ENCODE assay signal across 2 cellular contexts in genomic region chr20:4682682-4683081, GRCh38.
TF ChIP-seq lines count a peak whose summit lies in the region.

No MANE protein-coding gene starts in this region.

TF ChIP-seq in A549, 52 proteins besides CTCF, POLR2A, EP300 and RAD21:
- TF ChIP-seq USF2 (IDR thresholded peaks at IDR 0.05), result no peak
- TF ChIP-seq CBX8 (IDR thresholded peaks at IDR 0.05), result no peak
- no peak for TF ChIP-seq CHD2 (IDR thresholded peaks at IDR 0.05; ENCODE audit: low read length, partially characterized antibody)
- TF ChIP-seq HOXB5 (CRISPR knock-in tag; IDR thresholded peaks at IDR 0.05), result no peak
- no peak for TF ChIP-seq CEBPB (IDR thresholded peaks at IDR 0.05)
- no peak for TF ChIP-seq HOXA7 (CRISPR knock-in tag; IDR thresholded peaks at IDR 0.05)
- TF ChIP-seq, protein P1, sequence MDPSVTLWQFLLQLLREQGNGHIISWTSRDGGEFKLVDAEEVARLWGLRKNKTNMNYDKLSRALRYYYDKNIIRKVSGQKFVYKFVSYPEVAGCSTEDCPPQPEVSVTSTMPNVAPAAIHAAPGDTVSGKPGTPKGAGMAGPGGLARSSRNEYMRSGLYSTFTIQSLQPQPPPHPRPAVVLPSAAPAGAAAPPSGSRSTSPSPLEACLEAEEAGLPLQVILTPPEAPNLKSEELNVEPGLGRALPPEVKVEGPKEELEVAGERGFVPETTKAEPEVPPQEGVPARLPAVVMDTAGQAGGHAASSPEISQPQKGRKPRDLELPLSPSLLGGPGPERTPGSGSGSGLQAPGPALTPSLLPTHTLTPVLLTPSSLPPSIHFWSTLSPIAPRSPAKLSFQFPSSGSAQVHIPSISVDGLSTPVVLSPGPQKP (IDR thresholded peaks at IDR 0.05; ENCODE audit: low read depth, low read length), result no peak

TF ChIP-seq in K562, 482 proteins besides CTCF, POLR2A, EP300 and RAD21:
- TF ChIP-seq NFYB (IDR thresholded peaks at IDR 0.05; ENCODE audit: extremely low read depth, insufficient read length), result no peak
- peak; percentile 68 for TF ChIP-seq ZNF121 (CRISPR knock-in tag; conservative IDR thresholded peaks at IDR 0.05)
TF ChIP-seq in K562: peak in this region for 1.
